ENCODE assay signal across 8 cellular contexts in the genomic region with DNA sequence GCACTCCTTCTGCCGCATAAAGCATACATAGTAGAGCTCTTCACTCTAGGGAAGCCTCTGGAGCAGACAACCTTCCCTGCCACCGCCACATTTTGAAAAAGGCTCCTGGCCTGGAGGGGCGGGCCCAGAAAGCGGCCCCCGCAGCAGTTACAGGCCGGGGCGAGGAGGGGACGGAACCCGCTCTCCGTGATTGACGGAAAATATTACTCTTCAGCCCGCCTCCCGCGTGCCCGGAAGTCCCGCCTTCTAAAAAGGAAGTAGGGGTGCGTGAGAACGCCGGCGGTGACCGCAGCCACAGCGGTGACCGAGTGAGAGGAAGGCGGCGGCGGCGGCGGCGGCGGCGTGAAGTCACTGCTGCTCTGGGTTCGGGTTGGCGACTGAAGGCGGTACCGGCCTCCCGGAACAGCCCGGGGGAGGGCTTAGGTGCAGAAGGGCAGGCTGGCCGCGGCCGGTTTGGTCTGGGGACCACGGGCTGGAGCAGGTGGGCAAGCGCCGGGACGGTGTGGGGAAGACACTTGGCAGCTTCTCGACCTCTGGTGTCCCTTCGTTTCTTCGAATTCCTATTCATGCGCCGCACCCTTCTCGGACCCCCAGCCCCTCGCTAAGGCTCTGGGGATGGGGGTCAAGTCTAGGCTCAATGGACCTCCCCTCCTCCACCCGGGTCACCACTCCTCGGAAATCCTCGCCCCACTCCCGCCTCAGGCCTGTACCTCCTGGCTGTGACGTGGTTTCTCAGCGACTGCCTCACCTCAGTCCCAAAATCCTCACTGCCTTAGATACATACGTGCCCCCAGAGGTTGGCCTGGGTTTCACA. TPM values are rescaled to one million over a fixed set of nuclear protein-coding genes. Genes with fewer than 3 reads are reported as not detected.
DNase-seq lines count a peak whose midpoint lies in the region; ATAC-seq and TF ChIP-seq lines count a peak whose summit lies in the region.

A gene (plus strand): TSS at position 295 of the 814 bp plus-strand sequence. CDS start 729 bp downstream, outside the sequence.

- peak within 1 kb of the TSS; percentile 100 for H3K9ac ChIP-seq in GM23248

- TF ChIP-seq CTCF in RWPE2 (IDR thresholded peaks at IDR 0.05; ENCODE audit: poor library complexity, severe bottlenecking) (no peak), fibroblast of mammary gland (conservative IDR thresholded peaks at IDR 0.05; ENCODE audit: control insufficient read depth, insufficient read depth, low read depth, low read length) (no peak)

- H3K27me3 ChIP-seq in GM23248 (replicated peaks; ENCODE audit: insufficient read depth) (no peaks in the 10 kb centered on the region), RWPE2 (ENCODE audit: insufficient read depth, poor library complexity, severe bottlenecking) (no peaks in the 10 kb centered on the region)

- peak within 1 kb of the TSS; percentile 91 for H2AFZ ChIP-seq in GM23248

- DNase-seq in ELF-1 (ENCODE audit: low read depth, low spot score) (peak; percentile 95), GM23248 (peak; percentile 90), Kasumi-1 (lab: John Stamatoyannopoulos, UW) (peak; percentile 49 to 61), RWPE2 (ENCODE audit: low spot score) (peak; percentile 60), fibroblast of mammary gland (ENCODE audit: low read depth) (peak; percentile 77)
- DNase-seq in activated T-helper 2 cell treated with anti-CD3 and anti-CD28 coated beads, Interferon-gamma antibody, Interleukin-2, Interleukin-4, amounts not matched to agents 10 μg/mL and 5 μg/mL and 100 μg/mL, durations not matched to agents 14 hours and 24 hours and 36 hours (ENCODE audit: low spot score) = peak; percentile 77
- DNase-seq in natural killer cell treated with Interleukin-12 subunit alpha and Interleukin-12 subunit beta and Interleukin-15 and Interleukin-18, amount 100 ng/mL, for 72 hours (ENCODE audit: low spot score) = peak; percentile 90
- peak; percentile 81 for DNase-seq in stimulated activated naive CD8-positive, alpha-beta T cell treated with anti-CD3 and anti-CD28 coated beads, Interleukin-15, Interleukin-2, amounts not matched to agents 100 U/mL and 50 U/mL, for 24 hours

- H3K4me3 Mint-ChIP-seq in activated T-helper 2 cell treated with anti-CD3 and anti-CD28 coated beads, Interferon-gamma antibody, Interleukin-2, Interleukin-4, amounts not matched to agents 10 μg/mL and 5 μg/mL and 100 μg/mL, durations not matched to agents 14 hours and 24 hours and 36 hours (ENCODE audit: low read depth) = no peak within 1 kb of the TSS
- no peak within 1 kb of the TSS for H3K4me3 Mint-ChIP-seq in natural killer cell treated with Interleukin-12 subunit alpha and Interleukin-12 subunit beta and Interleukin-15 and Interleukin-18, amount 100 ng/mL, for 72 hours

- H3K9me3 Mint-ChIP-seq in activated T-helper 2 cell treated with anti-CD3 and anti-CD28 coated beads, Interferon-gamma antibody, Interleukin-2, Interleukin-4, amounts not matched to agents 10 μg/mL and 5 μg/mL and 100 μg/mL, durations not matched to agents 14 hours and 24 hours and 36 hours = no peaks in the 10 kb centered on the region
- no peaks in the 10 kb centered on the region for H3K9me3 Mint-ChIP-seq in natural killer cell treated with Interleukin-12 subunit alpha and Interleukin-12 subunit beta and Interleukin-15 and Interleukin-18, amount 100 ng/mL, for 72 hours

- H3K9me3 ChIP-seq in GM23248 (ENCODE audit: low read depth) (no peaks in the 10 kb centered on the region), RWPE2 (ENCODE audit: severe bottlenecking) (no peaks in the 10 kb centered on the region)

- peaks cover 31% of the 10 kb centered on the region for H3K79me2 ChIP-seq in GM23248 (ENCODE audit: insufficient read depth)

- peak within 1 kb of the TSS; percentile 89 for H3K27ac Mint-ChIP-seq in activated T-helper 2 cell treated with anti-CD3 and anti-CD28 coated beads, Interferon-gamma antibody, Interleukin-2, Interleukin-4, amounts not matched to agents 10 μg/mL and 5 μg/mL and 100 μg/mL, durations not matched to agents 14 hours and 24 hours and 36 hours
- H3K27ac Mint-ChIP-seq in natural killer cell treated with Interleukin-12 subunit alpha and Interleukin-12 subunit beta and Interleukin-15 and Interleukin-18, amount 100 ng/mL, for 72 hours = peak within 1 kb of the TSS; percentile 95 to 96

- in situ Hi-C loops in GM23248 (cut with MboI) = no loop called here

- no peaks in the 10 kb centered on the region for H3K36me3 ChIP-seq in GM23248 (ENCODE audit: low read depth)
- peaks cover 34% of the 10 kb centered on the region for H3K36me3 ChIP-seq in RWPE2 (ENCODE audit: low read depth)

- H3K4me1 Mint-ChIP-seq in activated T-helper 2 cell treated with anti-CD3 and anti-CD28 coated beads, Interferon-gamma antibody, Interleukin-2, Interleukin-4, amounts not matched to agents 10 μg/mL and 5 μg/mL and 100 μg/mL, durations not matched to agents 14 hours and 24 hours and 36 hours (ENCODE audit: low read depth) = peaks cover 14% of the 10 kb centered on the region
- H3K4me1 Mint-ChIP-seq in natural killer cell treated with Interleukin-12 subunit alpha and Interleukin-12 subunit beta and Interleukin-15 and Interleukin-18, amount 100 ng/mL, for 72 hours (ENCODE audit: low read depth in 2 of 2) = peaks cover 12 to 14% of the 10 kb centered on the region in 2 donors

- no peaks in the 10 kb centered on the region for H3K9me2 ChIP-seq in GM23248 (ENCODE audit: insufficient read depth)

- peaks cover 23% of the 10 kb centered on the region for H3K36me3 Mint-ChIP-seq in activated T-helper 2 cell treated with anti-CD3 and anti-CD28 coated beads, Interferon-gamma antibody, Interleukin-2, Interleukin-4, amounts not matched to agents 10 μg/mL and 5 μg/mL and 100 μg/mL, durations not matched to agents 14 hours and 24 hours and 36 hours (ENCODE audit: low read depth)
- H3K36me3 Mint-ChIP-seq in natural killer cell treated with Interleukin-12 subunit alpha and Interleukin-12 subunit beta and Interleukin-15 and Interleukin-18, amount 100 ng/mL, for 72 hours = peaks cover 9% of the 10 kb centered on the region

- peaks cover 16% of the 10 kb centered on the region for H3K4me1 ChIP-seq in GM23248 (ENCODE audit: insufficient read depth)
- H3K4me1 ChIP-seq in RWPE2 (ENCODE audit: insufficient read depth, poor library complexity, severe bottlenecking) = no peaks in the 10 kb centered on the region

- H3K27ac ChIP-seq in GM23248 (peak within 1 kb of the TSS; percentile 90), RWPE2 (ENCODE audit: poor library complexity, severe bottlenecking) (peak within 1 kb of the TSS; percentile 34)

- H3K4me3 ChIP-seq in GM23248 (peak within 1 kb of the TSS; percentile 91), RWPE2 (ENCODE audit: severe bottlenecking) (peak within 1 kb of the TSS; percentile 97), fibroblast of mammary gland (ENCODE audit: control insufficient read depth, low read depth, low read length) (peak within 1 kb of the TSS; percentile 73)

- peaks cover 6% of the 10 kb centered on the region; the same call in 1 of the 2 replicates for H3F3A ChIP-seq in GM23248 (ENCODE audit: insufficient read depth)

- 2% methylated on average over 18 to 27 of the region's 58 CpGs for WGBS in GM23248 (ENCODE audit: low coverage in 1 of 2, low lambda C conversion rate in 2 of 2, missing lambda C conversion rate in 2 of 2), 2 experiments

- H3K27me3 Mint-ChIP-seq in activated T-helper 2 cell treated with anti-CD3 and anti-CD28 coated beads, Interferon-gamma antibody, Interleukin-2, Interleukin-4, amounts not matched to agents 10 μg/mL and 5 μg/mL and 100 μg/mL, durations not matched to agents 14 hours and 24 hours and 36 hours (ENCODE audit: low read depth) = no peaks in the 10 kb centered on the region
- no peaks in the 10 kb centered on the region for H3K27me3 Mint-ChIP-seq in natural killer cell treated with Interleukin-12 subunit alpha and Interleukin-12 subunit beta and Interleukin-15 and Interleukin-18, amount 100 ng/mL, for 72 hours

- H3K4me2 ChIP-seq in GM23248 (ENCODE audit: unreplicated experiment) = peak within 1 kb of the TSS; percentile 93

- intact Hi-C loops in activated T-helper 2 cell treated with anti-CD3 and anti-CD28 coated beads, Interferon-gamma antibody, Interleukin-2, Interleukin-4, amounts not matched to agents 10 μg/mL and 5 μg/mL and 100 μg/mL, durations not matched to agents 14 hours and 24 hours and 36 hours (cut with micrococcal nuclease) = loop anchor here (10.0 kb wide), 1 partner anchor 644 kb away; a partner anchor contains a TSS

- ATAC-seq in RWPE2 (ENCODE audit: low read depth) = peak; percentile 92
- ATAC-seq in natural killer cell treated with Interleukin-12 subunit alpha and Interleukin-12 subunit beta and Interleukin-15 and Interleukin-18, amount 100 ng/mL, for 72 hours = peak; percentile 94
- peak; percentile 89 for ATAC-seq in stimulated activated naive CD8-positive, alpha-beta T cell treated with anti-CD3 and anti-CD28 coated beads, Interleukin-15, Interleukin-2, amounts not matched to agents 100 U/mL and 50 U/mL, for 24 hours

- no peaks in the 10 kb centered on the region for H4K20me1 ChIP-seq in GM23248 (ENCODE audit: insufficient read depth)

RNA-seq across cellular contexts. Expression of the gene that starts here (rescaled TPM):
- total RNA-seq in GM23248 (2014; rRNA removed; shearing (Covaris generic)) = 25.4 and 45.3 TPM in 2 replicates
- 49.8 and 51.2 TPM in 2 replicates for polyA plus RNA-seq in GM23248 (2016; fragmentation: Nextera tagmentation; extraction: Ambion mirVana)
- total RNA-seq in activated T-helper 2 cell treated with anti-CD3 and anti-CD28 coated beads, Interferon-gamma antibody, Interleukin-2, Interleukin-4, amounts not matched to agents 10 μg/mL and 5 μg/mL and 100 μg/mL, durations not matched to agents 14 hours and 24 hours and 36 hours = 24.4 and 26.1 TPM in 2 replicates
- total RNA-seq in natural killer cell treated with Interleukin-12 subunit alpha and Interleukin-12 subunit beta and Interleukin-15 and Interleukin-18, amount 100 ng/mL, for 72 hours = 10 to 100 TPM; 26.9 to 30.9 TPM

Comparison
In these comparisons a context has a peak if more than half of its experiments do, and no peak if none do; other contexts are left out.
1. Peak in every context shown above with its lines: DNase-seq, ATAC-seq, H3K4me3 ChIP-seq and H3K27ac ChIP-seq.